8 cellular contexts compared by ENCODE assay signal in the genomic region with DNA sequence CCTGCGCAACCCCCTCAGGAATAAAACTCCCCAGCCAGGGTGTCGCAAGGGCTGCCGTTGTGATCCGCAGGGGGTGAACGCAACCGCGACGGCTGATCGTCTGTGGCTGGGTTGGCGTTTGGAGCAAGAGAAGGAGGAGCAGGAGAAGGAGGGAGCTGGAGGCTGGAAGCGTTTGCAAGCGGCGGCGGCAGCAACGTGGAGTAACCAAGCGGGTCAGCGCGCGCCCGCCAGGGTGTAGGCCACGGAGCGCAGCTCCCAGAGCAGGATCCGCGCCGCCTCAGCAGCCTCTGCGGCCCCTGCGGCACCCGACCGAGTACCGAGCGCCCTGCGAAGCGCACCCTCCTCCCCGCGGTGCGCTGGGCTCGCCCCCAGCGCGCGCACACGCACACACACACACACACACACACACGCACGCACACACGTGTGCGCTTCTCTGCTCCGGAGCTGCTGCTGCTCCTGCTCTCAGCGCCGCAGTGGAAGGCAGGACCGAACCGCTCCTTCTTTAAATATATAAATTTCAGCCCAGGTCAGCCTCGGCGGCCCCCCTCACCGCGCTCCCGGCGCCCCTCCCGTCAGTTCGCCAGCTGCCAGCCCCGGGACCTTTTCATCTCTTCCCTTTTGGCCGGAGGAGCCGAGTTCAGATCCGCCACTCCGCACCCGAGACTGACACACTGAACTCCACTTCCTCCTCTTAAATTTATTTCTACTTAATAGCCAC. TPM values are rescaled to one million over a fixed set of nuclear protein-coding genes. Genes with fewer than 3 reads are reported as not detected.
A peak's percentile ranks its signal among the peaks of the same experiment; 100 is the strongest.
DNase-seq lines count a peak whose midpoint lies in the region; ATAC-seq and TF ChIP-seq lines count a peak whose summit lies in the region.

No MANE protein-coding gene starts in this region.

- H3K79me2 ChIP-seq in GM23338 (replicated peaks; ENCODE audit: insufficient read depth) = no peaks in the 10 kb centered on the region

- peaks cover 3% of the 10 kb centered on the region; the same call in 1 of the 3 replicates for H3K36me3 Mint-ChIP-seq in GM23338 (ENCODE audit: low read depth)

- H2AFZ ChIP-seq in GM23338 = peak overlapping the region; percentile 91

- in situ Hi-C loops in KBM-7 (cut with MboI; ENCODE audit: low pct_unique_long_range_greater_than_20kb, low sequenced_read_pairs) = no loop called here

- ATAC-seq in GM23338 (peak; percentile 74), left lobe of liver (peak; percentile 89)

- peak; percentile 67 to 76 for DNase-seq in NCI-H2081 (lab: John Stamatoyannopoulos, UW)
- no peak for DNase-seq in NCI-H2081 treated with DMSO at 0.1 percent for 48 hours (lab: John Stamatoyannopoulos, UW)
- peak; percentile 72 for DNase-seq in GM23338 (ENCODE audit: low spot score)
- peak; percentile 56 for DNase-seq in KBM-7
- peak; percentile 63 for DNase-seq in SKM-1 treated with dmso at 0.1 percent for 144 hours (lab: John Stamatoyannopoulos, UW; ENCODE audit: unreplicated experiment)
- peak; percentile 87 for DNase-seq in choroid plexus epithelial cell (ENCODE audit: low read depth)
- peak; percentile 51 for DNase-seq in left lobe of liver (ENCODE audit: low spot score)
- DNase-seq in stimulated activated CD4-positive, alpha-beta T cell treated with anti-CD3 and anti-CD28 coated beads, Interleukin-4, amount 100 ng/mL, for 24 hours = peak; percentile 20

- H3K4me1 ChIP-seq in GM23338 (ENCODE audit: insufficient read depth) = peaks cover 19% of the 10 kb centered on the region

- TF ChIP-seq CTCF in GM23338 (conservative IDR thresholded peaks at IDR 0.05; ENCODE audit: low read depth in 2 of 2) = no peak
- TF ChIP-seq CTCF in choroid plexus epithelial cell (conservative IDR thresholded peaks at IDR 0.05; ENCODE audit: low read depth, low read length) = no peak

- H3K4me3 ChIP-seq in GM23338 (peak overlapping the region; percentile 85), choroid plexus epithelial cell (ENCODE audit: low read depth, low read length) (peak overlapping the region; percentile 82)

- no peaks in the 10 kb centered on the region for H3K9me3 Mint-ChIP-seq in GM23338

- peaks cover 4% of the 10 kb centered on the region; the same call in 1 of the 2 replicates for H3F3A ChIP-seq in GM23338 (replicated peaks; ENCODE audit: low read depth)

- peaks cover 22% of the 10 kb centered on the region for H3K4me1 Mint-ChIP-seq in GM23338

- no peaks in the 10 kb centered on the region for H3K36me3 ChIP-seq in GM23338 (ENCODE audit: insufficient read depth)

- H3K27me3 Mint-ChIP-seq in GM23338 (ENCODE audit: insufficient read depth, low read depth, poor library complexity) = peaks cover 2% of the 10 kb centered on the region

- H3K4me3 Mint-ChIP-seq in GM23338 = no peak overlapping the region

- no peak overlapping the region for H3K27ac ChIP-seq in GM23338 (ENCODE audit: low read depth)

- no peak overlapping the region for H3K27ac Mint-ChIP-seq in GM23338

- H3K9me2 ChIP-seq in GM23338 (ENCODE audit: insufficient read depth) = no peaks in the 10 kb centered on the region

- H3K27me3 ChIP-seq in GM23338 (ENCODE audit: insufficient read depth) = peaks cover 33% of the 10 kb centered on the region

- H4K20me1 ChIP-seq in GM23338 (replicated peaks; ENCODE audit: insufficient read depth) = no peaks in the 10 kb centered on the region

- H3K4me2 ChIP-seq in GM23338 = peak overlapping the region; percentile 100

TF ChIP-seq in GM23338, 12 proteins besides CTCF, POLR2A, EP300 and RAD21:
- no peak for TF ChIP-seq EZH2phosphoT487 (IDR thresholded peaks at IDR 0.05; ENCODE audit: unreplicated experiment)
- TF ChIP-seq POLR2AphosphoS5 (IDR thresholded peaks at IDR 0.05; ENCODE audit: low read depth) = 0 out of 2 replicates have a peak, but pooled peaks have one; percentile 16
TF ChIP-seq in GM23338: peak in this region for 1.

RNA-seq across cellular contexts. Expression of a gene that starts 0.7 kb away (rescaled TPM):
- 0.19 and 1.4 TPM in 2 replicates for total RNA-seq in GM23338 (2014; rRNA removed; shearing (Covaris generic))
- polyA plus RNA-seq in GM23338 (2016; fragmentation: Nextera tagmentation; extraction: Ambion mirVana) = 0.31 and 0.63 TPM in 2 replicates
- 0.20 TPM for total RNA-seq in left lobe of liver
